In the genomic region with DNA sequence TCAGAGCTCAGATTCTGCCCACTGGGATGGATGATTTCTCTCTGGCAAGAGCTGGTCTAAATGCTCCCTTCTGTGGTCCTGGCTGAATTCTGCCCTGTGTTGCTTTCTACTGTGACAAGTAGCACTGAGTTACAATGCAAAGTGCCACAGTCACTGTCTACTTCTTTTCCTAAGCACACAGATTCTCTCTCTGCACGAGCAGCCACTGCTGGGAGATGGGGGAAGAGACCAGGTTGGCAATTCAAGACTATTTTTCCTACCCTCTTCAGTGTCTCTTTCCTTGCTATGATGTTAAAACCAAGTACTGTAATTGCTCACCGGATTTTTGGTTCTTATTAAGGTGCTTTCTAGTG, we compare ENCODE assay signal across 1 cellular context.
TF ChIP-seq lines count a peak whose summit lies in the region.

No MANE protein-coding gene starts in this region.

TF ChIP-seq in GM12878, 131 proteins besides CTCF, POLR2A, EP300 and RAD21:
- TF ChIP-seq ATF7 (IDR thresholded peaks at IDR 0.05; ENCODE audit: low read depth): no peak
- no peak for TF ChIP-seq FOXK2 (IDR thresholded peaks at IDR 0.05)
- no peak for TF ChIP-seq MEF2A (IDR thresholded peaks at IDR 0.05; ENCODE audit: insufficient read depth, low read depth, low read length)
- no peak for TF ChIP-seq TBL1XR1 (IDR thresholded peaks at IDR 0.05; ENCODE audit: low read depth, low read length)
- no peak for TF ChIP-seq MTA3 (IDR thresholded peaks at IDR 0.05; ENCODE audit: borderline replicate concordance, low read length)
- TF ChIP-seq ZNF384 (IDR thresholded peaks at IDR 0.05; ENCODE audit: borderline replicate concordance, low read depth, low read length): no peak
- no peak for TF ChIP-seq SIX5 (IDR thresholded peaks at IDR 0.05; ENCODE audit: low read depth, low read length, severe bottlenecking)
- TF ChIP-seq PAX5 (IDR thresholded peaks at IDR 0.05; ENCODE audit: borderline replicate concordance, low read depth, low read length): no peak
- TF ChIP-seq, protein P1, sequence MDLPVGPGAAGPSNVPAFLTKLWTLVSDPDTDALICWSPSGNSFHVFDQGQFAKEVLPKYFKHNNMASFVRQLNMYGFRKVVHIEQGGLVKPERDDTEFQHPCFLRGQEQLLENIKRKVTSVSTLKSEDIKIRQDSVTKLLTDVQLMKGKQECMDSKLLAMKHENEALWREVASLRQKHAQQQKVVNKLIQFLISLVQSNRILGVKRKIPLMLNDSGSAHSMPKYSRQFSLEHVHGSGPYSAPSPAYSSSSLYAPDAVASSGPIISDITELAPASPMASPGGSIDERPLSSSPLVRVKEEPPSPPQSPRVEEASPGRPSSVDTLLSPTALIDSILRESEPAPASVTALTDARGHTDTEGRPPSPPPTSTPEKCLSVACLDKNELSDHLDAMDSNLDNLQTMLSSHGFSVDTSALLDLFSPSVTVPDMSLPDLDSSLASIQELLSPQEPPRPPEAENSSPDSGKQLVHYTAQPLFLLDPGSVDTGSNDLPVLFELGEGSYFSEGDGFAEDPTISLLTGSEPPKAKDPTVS (IDR thresholded peaks at IDR 0.05; ENCODE audit: low read depth, low read length): no peak
- TF ChIP-seq HDGF (IDR thresholded peaks at IDR 0.05): no peak
- no peak for TF ChIP-seq SPI1 (IDR thresholded peaks at IDR 0.05; ENCODE audit: borderline replicate concordance, insufficient read depth, low read depth, low read length)
- TF ChIP-seq KDM1A (IDR thresholded peaks at IDR 0.05; ENCODE audit: borderline replicate concordance): no peak
- TF ChIP-seq, protein P2, sequence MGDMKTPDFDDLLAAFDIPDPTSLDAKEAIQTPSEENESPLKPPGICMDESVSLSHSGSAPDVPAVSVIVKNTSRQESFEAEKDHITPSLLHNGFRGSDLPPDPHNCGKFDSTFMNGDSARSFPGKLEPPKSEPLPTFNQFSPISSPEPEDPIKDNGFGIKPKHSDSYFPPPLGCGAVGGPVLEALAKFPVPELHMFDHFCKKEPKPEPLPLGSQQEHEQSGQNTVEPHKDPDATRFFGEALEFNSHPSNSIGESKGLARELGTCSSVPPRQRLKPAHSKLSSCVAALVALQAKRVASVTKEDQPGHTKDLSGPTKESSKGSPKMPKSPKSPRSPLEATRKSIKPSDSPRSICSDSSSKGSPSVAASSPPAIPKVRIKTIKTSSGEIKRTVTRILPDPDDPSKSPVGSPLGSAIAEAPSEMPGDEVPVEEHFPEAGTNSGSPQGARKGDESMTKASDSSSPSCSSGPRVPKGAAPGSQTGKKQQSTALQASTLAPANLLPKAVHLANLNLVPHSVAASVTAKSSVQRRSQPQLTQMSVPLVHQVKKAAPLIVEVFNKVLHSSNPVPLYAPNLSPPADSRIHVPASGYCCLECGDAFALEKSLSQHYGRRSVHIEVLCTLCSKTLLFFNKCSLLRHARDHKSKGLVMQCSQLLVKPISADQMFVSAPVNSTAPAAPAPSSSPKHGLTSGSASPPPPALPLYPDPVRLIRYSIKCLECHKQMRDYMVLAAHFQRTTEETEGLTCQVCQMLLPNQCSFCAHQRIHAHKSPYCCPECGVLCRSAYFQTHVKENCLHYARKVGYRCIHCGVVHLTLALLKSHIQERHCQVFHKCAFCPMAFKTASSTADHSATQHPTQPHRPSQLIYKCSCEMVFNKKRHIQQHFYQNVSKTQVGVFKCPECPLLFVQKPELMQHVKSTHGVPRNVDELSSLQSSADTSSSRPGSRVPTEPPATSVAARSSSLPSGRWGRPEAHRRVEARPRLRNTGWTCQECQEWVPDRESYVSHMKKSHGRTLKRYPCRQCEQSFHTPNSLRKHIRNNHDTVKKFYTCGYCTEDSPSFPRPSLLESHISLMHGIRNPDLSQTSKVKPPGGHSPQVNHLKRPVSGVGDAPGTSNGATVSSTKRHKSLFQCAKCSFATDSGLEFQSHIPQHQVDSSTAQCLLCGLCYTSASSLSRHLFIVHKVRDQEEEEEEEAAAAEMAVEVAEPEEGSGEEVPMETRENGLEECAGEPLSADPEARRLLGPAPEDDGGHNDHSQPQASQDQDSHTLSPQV (IDR thresholded peaks at IDR 0.05): no peak
- no peak for TF ChIP-seq HDAC2 (IDR thresholded peaks at IDR 0.05)
